Comparison of ENCODE assay signal across 18 cellular contexts in genomic region chr5:142104491-142104890, GRCh38. TPM values are rescaled to one million over a fixed set of nuclear protein-coding genes. Genes with fewer than 3 reads are reported as not detected.
DNase-seq lines count a peak whose midpoint lies in the region; ATAC-seq lines count a peak whose summit lies in the region.
"Had no signal": no experiment of that assay in that cellular context is flagged by ENCODE, and none has a peak within 500 bp of the region (broad histone marks: within the 10 kb centered on the region; RNA-seq: fewer than 3 reads in every experiment).

No MANE protein-coding gene starts in this region.

- H3K27me3 ChIP-seq in naive thymus-derived CD4-positive, alpha-beta T cell (ENCODE audit: control insufficient read depth in 2 of 2, insufficient read depth in 2 of 2, low read length in 2 of 2): no peaks in the 10 kb centered on the region
- H3K27me3 ChIP-seq: suprapubic skin had no signal

- H3K27ac Mint-ChIP-seq in activated T-cell treated with anti-CD3 and anti-CD28 coated beads, Interleukin-2, amount 50 U/mL, for 72 hours: peak overlapping the region; percentile 21
- peak overlapping the region; percentile 47 for H3K27ac Mint-ChIP-seq in activated CD4-positive, alpha-beta memory T cell treated with anti-CD3 and anti-CD28 coated beads, Interleukin-2, amount 10 ng/mL, durations not matched to agents 7 days and 5 days
- H3K27ac Mint-ChIP-seq in naive thymus-derived CD4-positive, alpha-beta T cell: peak overlapping the region; percentile 93 to 100 (median 99)
- H3K27ac Mint-ChIP-seq: mesothelial cell of epicardium, WTC11 had no signal

- ATAC-seq in activated T-cell treated with anti-CD3 and anti-CD28 coated beads, Interleukin-2, amount 50 U/mL, for 72 hours (replicated peaks in 1 of 2): peak in 1 of 2 donors; percentile 12
- peak; percentile 69 for ATAC-seq in naive thymus-derived CD4-positive, alpha-beta T cell
- ATAC-seq in HG03045 (IDR thresholded peaks at IDR 0.05; ENCODE audit: unreplicated experiment): no peak
- ATAC-seq: Panc1, WTC11 had no signal

- intact Hi-C loops in naive thymus-derived CD4-positive, alpha-beta T cell (cut with micrococcal nuclease): loop anchor here (1.0 to 10.0 kb wide), 3 partner anchors 9 to 1700 kb away; partner anchors contain the start of gene ANKHD1 (in 1 of the 2)

- peaks cover 17 to 46% of the 10 kb centered on the region in 2 donors for H3K4me1 ChIP-seq in naive thymus-derived CD4-positive, alpha-beta T cell (ENCODE audit: control insufficient read depth in 2 of 2, insufficient read depth in 2 of 2, low read length in 2 of 2)

- no peaks in the 10 kb centered on the region for H3K27me3 Mint-ChIP-seq in activated T-cell treated with anti-CD3 and anti-CD28 coated beads, Interleukin-2, amount 50 U/mL, for 72 hours (ENCODE audit: low read depth)
- no peaks in the 10 kb centered on the region for H3K27me3 Mint-ChIP-seq in activated CD4-positive, alpha-beta memory T cell treated with anti-CD3 and anti-CD28 coated beads, Interleukin-2, amount 10 ng/mL, durations not matched to agents 7 days and 5 days
- H3K27me3 Mint-ChIP-seq in naive thymus-derived CD4-positive, alpha-beta T cell: no peaks in the 10 kb centered on the region

- H3K4me3 ChIP-seq in naive thymus-derived CD4-positive, alpha-beta T cell (ENCODE audit: low read length): no peak overlapping the region
- H3K4me3 ChIP-seq: suprapubic skin had no signal

- POLR2A ChIA-PET in activated CD4-positive, alpha-beta memory T cell treated with anti-CD3 and anti-CD28 coated beads, Interleukin-2, amount 10 ng/mL, durations not matched to agents 7 days and 5 days (lab: Charles Lee): interaction anchor here (1.0 to 1.4 kb wide), 4 partner anchors 9 to 135 kb away, joined by 3 to 5 read pairs (median 4); partner anchors contain the start of gene RNF14
- POLR2A ChIA-PET in naive thymus-derived CD4-positive, alpha-beta T cell (lab: Charles Lee): interaction anchor here (0.6 to 3.4 kb wide), 11 partner anchors 10 to 136 kb away, joined by 3 to 48 read pairs (median 3); partner anchors contain the start of genes GNPDA1 and RNF14

- H3K9me3 ChIP-seq in naive thymus-derived CD4-positive, alpha-beta T cell (ENCODE audit: control insufficient read depth in 2 of 3, low read length in 3 of 3): no peaks in the 10 kb centered on the region
- H3K9me3 ChIP-seq: suprapubic skin had no signal

- H3K27ac ChIP-seq in naive thymus-derived CD4-positive, alpha-beta T cell (ENCODE audit: low read depth, low read length): peak overlapping the region; percentile 74

- H3K4me3 Mint-ChIP-seq in activated T-cell treated with anti-CD3 and anti-CD28 coated beads, Interleukin-2, amount 50 U/mL, for 72 hours: peak overlapping the region; percentile 52 to 69
- no peak overlapping the region for H3K4me3 Mint-ChIP-seq in activated CD4-positive, alpha-beta memory T cell treated with anti-CD3 and anti-CD28 coated beads, Interleukin-2, amount 10 ng/mL, durations not matched to agents 7 days and 5 days
- peak overlapping the region; percentile 38 to 98 (median 74) for H3K4me3 Mint-ChIP-seq in naive thymus-derived CD4-positive, alpha-beta T cell
- H3K4me3 Mint-ChIP-seq: mesothelial cell of epicardium, WTC11 had no signal

- peaks cover 4 to 6% of the 10 kb centered on the region in 2 donors for H3K36me3 Mint-ChIP-seq in activated T-cell treated with anti-CD3 and anti-CD28 coated beads, Interleukin-2, amount 50 U/mL, for 72 hours (ENCODE audit: insufficient read depth in 2 of 2)
- H3K36me3 Mint-ChIP-seq in activated CD4-positive, alpha-beta memory T cell treated with anti-CD3 and anti-CD28 coated beads, Interleukin-2, amount 10 ng/mL, durations not matched to agents 7 days and 5 days (ENCODE audit: low read depth): peaks cover 4% of the 10 kb centered on the region
- peaks cover 0 to 7% (median 6%) of the 10 kb centered on the region in 5 donors for H3K36me3 Mint-ChIP-seq in naive thymus-derived CD4-positive, alpha-beta T cell
- H3K36me3 Mint-ChIP-seq: mesothelial cell of epicardium, WTC11 had no signal

- H3K4me1 Mint-ChIP-seq in activated T-cell treated with anti-CD3 and anti-CD28 coated beads, Interleukin-2, amount 50 U/mL, for 72 hours (ENCODE audit: low read depth): peaks cover 55% of the 10 kb centered on the region
- H3K4me1 Mint-ChIP-seq in activated CD4-positive, alpha-beta memory T cell treated with anti-CD3 and anti-CD28 coated beads, Interleukin-2, amount 10 ng/mL, durations not matched to agents 7 days and 5 days: peaks cover 26% of the 10 kb centered on the region
- peaks cover 19 to 81% (median 67%) of the 10 kb centered on the region in 7 donors for H3K4me1 Mint-ChIP-seq in naive thymus-derived CD4-positive, alpha-beta T cell

- DNase-seq in activated T-cell treated with anti-CD3 and anti-CD28 coated beads, Interleukin-2, amount 50 U/mL, for 72 hours: peak in 1 of 2 donors; percentile 24
- DNase-seq in activated T-cell treated with anti-CD3 and anti-CD28 coated beads, Interleukin-2, amount 50 U/mL, for 48 hours: no peak
- DNase-seq in Kasumi-1 (lab: John Stamatoyannopoulos, UW) (peak; percentile 25 to 33), NCI-H146 (lab: John Stamatoyannopoulos, UW) (no peak), midbrain (lab: John Stamatoyannopoulos, UW) (no peak)
- no peak for DNase-seq in activated CD4-positive, alpha-beta memory T cell treated with anti-CD3 and anti-CD28 coated beads, Interleukin-2, amount 10 ng/mL, durations not matched to agents 7 days and 5 days
- DNase-seq in naive thymus-derived CD4-positive, alpha-beta T cell: peak in 7 of 9 donors; percentile 77 to 95 (median 91)
- DNase-seq: aorta, foreskin melanocyte, GDM1, GOT3, NCI-H2107, NCI-H526 treated with DMSO at 0.1 percent for 48 hours had no signal

- H3K36me3 ChIP-seq in naive thymus-derived CD4-positive, alpha-beta T cell (ENCODE audit: control insufficient read depth in 2 of 3, insufficient read depth in 3 of 3, low read length in 3 of 3): peaks cover 0 to 5% (median 0%) of the 10 kb centered on the region in 3 experiments
- H3K36me3 ChIP-seq: suprapubic skin had no signal

- CTCF ChIA-PET in activated CD4-positive, alpha-beta memory T cell treated with anti-CD3 and anti-CD28 coated beads, Interleukin-2, amount 10 ng/mL, durations not matched to agents 7 days and 5 days (lab: Charles Lee): interaction anchor here (1.0 kb wide), 1 partner anchor 9 kb away, joined by 4 read pairs; no protein-coding TSS in a partner anchor
- CTCF ChIA-PET in naive thymus-derived CD4-positive, alpha-beta T cell (lab: Charles Lee): interaction anchor here (0.7 kb wide), 1 partner anchor 141 kb away, joined by 3 read pairs; no protein-coding TSS in a partner anchor

- H3K9me3 Mint-ChIP-seq in activated T-cell treated with anti-CD3 and anti-CD28 coated beads, Interleukin-2, amount 50 U/mL, for 72 hours: peaks cover 0 to 4% of the 10 kb centered on the region in 2 donors
- no peaks in the 10 kb centered on the region for H3K9me3 Mint-ChIP-seq in activated CD4-positive, alpha-beta memory T cell treated with anti-CD3 and anti-CD28 coated beads, Interleukin-2, amount 10 ng/mL, durations not matched to agents 7 days and 5 days
- peaks cover 0 to 7% (median 0%) of the 10 kb centered on the region in 11 donors for H3K9me3 Mint-ChIP-seq in naive thymus-derived CD4-positive, alpha-beta T cell
- H3K9me3 Mint-ChIP-seq: mesothelial cell of epicardium had no signal

RNA-seq across cellular contexts. Expression of gene NDFIP1, which starts 4.1 kb away (rescaled TPM):
- 10 to 100 TPM; 63.1 to 73.1 TPM for total RNA-seq in activated T-cell treated with anti-CD3 and anti-CD28 coated beads, Interleukin-2, amount 50 U/mL, for 72 hours
- 10 to 100 TPM; 57.1 to 59.3 TPM for total RNA-seq in activated CD4-positive, alpha-beta memory T cell treated with anti-CD3 and anti-CD28 coated beads, Interleukin-2, amount 10 ng/mL, durations not matched to agents 7 days and 5 days
- total RNA-seq in naive thymus-derived CD4-positive, alpha-beta T cell: 100 to 1,000 TPM in 2 of 5 experiments, 10 to 100 TPM in 3; 53.0 to 136 (median 95.5) TPM
- polyA plus RNA-seq in naive thymus-derived CD4-positive, alpha-beta T cell: 100 to 1,000 TPM in 1 of 2 donors, 10 to 100 TPM in 1; 99.3 to 101 TPM

Comparison
In these comparisons a context has a peak if more than half of its experiments do, and no peak if none do; other contexts are left out.
1. DNase-seq: peak in Kasumi-1 (2 of 2) and naive thymus-derived CD4-positive, alpha-beta T cell (7 of 9); none in activated T-cell treated with anti-CD3 and anti-CD28 coated beads, Interleukin-2, amount 50 U/mL, for 48 hours (0 of 2), activated CD4-positive, alpha-beta memory T cell treated with anti-CD3 and anti-CD28 coated beads, Interleukin-2, amount 10 ng/mL, durations not matched to agents 7 days and 5 days (single experiment), NCI-H146 (single experiment) and midbrain (single experiment).
2. H3K27ac Mint-ChIP-seq: peak in every context shown above with its lines; median percentile 99 in naive thymus-derived CD4-positive, alpha-beta T cell; 47 in activated CD4-positive, alpha-beta memory T cell treated with anti-CD3 and anti-CD28 coated beads, Interleukin-2, amount 10 ng/mL, durations not matched to agents 7 days and 5 days; 21 in activated T-cell treated with anti-CD3 and anti-CD28 coated beads, Interleukin-2, amount 50 U/mL, for 72 hours.